In the genomic region with DNA sequence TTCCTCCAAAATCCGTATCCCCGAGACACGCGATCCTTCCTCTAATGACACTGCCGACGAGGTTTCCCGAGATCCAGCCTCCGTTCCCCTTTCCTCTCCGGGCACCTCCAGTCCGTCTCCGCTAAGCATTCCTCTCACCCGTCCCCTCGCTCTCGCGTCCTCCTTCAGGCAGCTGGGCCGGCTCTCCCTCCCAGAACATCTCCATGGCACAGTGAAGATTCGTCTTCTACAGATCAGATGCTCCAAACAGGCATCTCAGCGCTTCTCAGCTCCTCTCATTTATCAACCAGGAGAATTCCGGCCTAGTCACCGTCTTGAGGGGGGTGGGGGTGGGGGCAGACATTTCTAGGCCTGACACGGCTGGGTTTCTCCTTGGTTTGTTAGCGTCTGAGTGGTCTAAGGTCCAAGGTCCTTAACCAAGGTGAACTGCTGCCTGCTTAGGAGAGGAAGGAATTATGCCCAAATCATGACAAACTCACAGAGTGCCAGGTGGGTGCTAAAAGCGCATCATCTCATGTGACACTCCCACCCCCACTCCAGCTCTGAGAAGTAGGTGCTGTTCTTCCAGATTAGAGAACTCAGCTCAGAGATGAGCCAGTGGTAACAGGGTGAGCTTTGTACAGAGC, we compare ENCODE assay signal across 8 cellular contexts. TPM values are rescaled to one million over a fixed set of nuclear protein-coding genes. Genes with fewer than 3 reads are reported as not detected.
DNase-seq lines count a peak whose midpoint lies in the region; ATAC-seq lines count a peak whose summit lies in the region.

A gene (minus strand): TSS at position 457 of the 626 bp plus-strand sequence. CDS start 7,976 bp downstream, outside the sequence.

- DNase-seq in NCI-H1417 (lab: John Stamatoyannopoulos, UW) (peak; percentile 61 to 81 (median 78)), NCI-H1417 treated with DMSO at 0.1 percent for 48 hours (lab: John Stamatoyannopoulos, UW) (no peak), NCI-H69 (lab: John Stamatoyannopoulos, UW) (peak; percentile 71), mucosa of gallbladder (ENCODE audit: low spot score) (no peak), GM19238 (ENCODE audit: insufficient read length, low spot score) (no peak), NK-92 (lab: John Stamatoyannopoulos, UW; ENCODE audit: unreplicated experiment) (no peak)

- H3K4me1 ChIP-seq in ectodermal cell (ENCODE audit: control insufficient read depth, insufficient read depth, low read length): peaks cover 15% of the 10 kb centered on the region

- H3K9me3 ChIP-seq in ectodermal cell (ENCODE audit: control insufficient read depth, low read length): no peaks in the 10 kb centered on the region

- peaks cover 56% of the 10 kb centered on the region for H3K27me3 ChIP-seq in ectodermal cell (ENCODE audit: control insufficient read depth, insufficient read depth, low read length, poor library complexity, severe bottlenecking)

- peak within 1 kb of the TSS; percentile 55 for H3K4me3 ChIP-seq in ectodermal cell (ENCODE audit: insufficient read depth, low read depth, low read length)

- H3K36me3 ChIP-seq in ectodermal cell (ENCODE audit: control insufficient read depth, insufficient read depth, low read length): no peaks in the 10 kb centered on the region

- 8% methylated on average over 23 of the region's 23 CpGs for WGBS in ectodermal cell, 2 experiments

- ATAC-seq in HG03095 (IDR thresholded peaks at IDR 0.05; ENCODE audit: unreplicated experiment): no peak

- H3K27ac ChIP-seq in ectodermal cell (ENCODE audit: insufficient read depth, low read depth, low read length, poor library complexity, severe bottlenecking): no peak within 1 kb of the TSS

RNA-seq across cellular contexts. Expression of the gene that starts here (rescaled TPM):
- polyA plus RNA-seq in ectodermal cell (2013, experiment 1 of 4): 36.8 TPM
- polyA plus RNA-seq in ectodermal cell (2013, experiment 2 of 4): 48.4 TPM
- 32.4 TPM for polyA plus RNA-seq in ectodermal cell (2013, experiment 3 of 4)
- polyA plus RNA-seq in ectodermal cell (2013, experiment 4 of 4): 41.4 TPM
- total RNA-seq in mucosa of gallbladder: 18.2 TPM

Comparison
In these comparisons a context has a peak if more than half of its experiments do, and no peak if none do; other contexts are left out.
1. DNase-seq: peak in NCI-H1417 (3 of 3) and NCI-H69 (single experiment); none in NCI-H1417 treated with DMSO at 0.1 percent for 48 hours (single experiment), mucosa of gallbladder (single experiment), GM19238 (single experiment) and NK-92 (single experiment).